Comparison of ENCODE assay signal across 8 cellular contexts in genomic region chr17:75271233-75271954, GRCh38. TPM values are rescaled to one million over a fixed set of nuclear protein-coding genes. Genes with fewer than 3 reads are reported as not detected.
DNase-seq lines count a peak whose midpoint lies in the region; ATAC-seq and TF ChIP-seq lines count a peak whose summit lies in the region.

No MANE protein-coding gene starts in this region.

- H2AFZ ChIP-seq in SU-DHL-6 (ENCODE audit: low read depth, low read length, severe bottlenecking) = peak overlapping the region; percentile 79

- H3K4me1 ChIP-seq in adipocyte (ENCODE audit: control insufficient read depth, insufficient read depth, low read length) (peaks cover 44% of the 10 kb centered on the region), right cardiac atrium (ENCODE audit: control insufficient read depth, insufficient read depth, low read length) (peaks cover 6% of the 10 kb centered on the region), rectal smooth muscle tissue (ENCODE audit: control insufficient read depth, insufficient read depth, low read length) (peaks cover 10% of the 10 kb centered on the region), vagina (peaks cover 23% of the 10 kb centered on the region)

- H3K36me3 ChIP-seq in SU-DHL-6 (ENCODE audit: low read length) = 0 out of 2 replicates have a peak, but pooled peaks cover 2% of the 10 kb centered on the region
- peaks cover 6% of the 10 kb centered on the region for H3K36me3 ChIP-seq in adipocyte (ENCODE audit: control insufficient read depth, insufficient read depth, low read length, severe bottlenecking)
- peaks cover 10% of the 10 kb centered on the region for H3K36me3 ChIP-seq in rectal smooth muscle tissue (ENCODE audit: control insufficient read depth, insufficient read depth, low read length)
- H3K36me3 ChIP-seq in vagina = peaks cover 0 to 2% of the 10 kb centered on the region in 2 donors

- ATAC-seq in GM21786 (IDR thresholded peaks at IDR 0.05; ENCODE audit: unreplicated experiment) = peak; percentile 64
- peak; percentile 72 to 85 for ATAC-seq in right cardiac atrium

- no peaks in the 10 kb centered on the region for H3K27me3 ChIP-seq in SU-DHL-6 (ENCODE audit: low read length)
- no peaks in the 10 kb centered on the region for H3K27me3 ChIP-seq in adipocyte (replicated peaks; ENCODE audit: control insufficient read depth, insufficient read depth, low read length)
- H3K27me3 ChIP-seq in right cardiac atrium (ENCODE audit: control insufficient read depth, insufficient read depth) = no peaks in the 10 kb centered on the region
- H3K27me3 ChIP-seq in rectal smooth muscle tissue (ENCODE audit: control insufficient read depth, insufficient read depth, low read length) = no peaks in the 10 kb centered on the region
- H3K27me3 ChIP-seq in vagina = no peaks in the 10 kb centered on the region

- peak overlapping the region; percentile 94 for H3K4me3 ChIP-seq in SU-DHL-6 (ENCODE audit: insufficient read depth, low read length, poor library complexity, severe bottlenecking)
- H3K4me3 ChIP-seq in adipocyte (ENCODE audit: low read length) = peak overlapping the region; percentile 86
- peak overlapping the region; percentile 83 for H3K4me3 ChIP-seq in right cardiac atrium (ENCODE audit: low read length)
- peak overlapping the region; percentile 90 for H3K4me3 ChIP-seq in rectal smooth muscle tissue (ENCODE audit: low read length)
- H3K4me3 ChIP-seq in vagina = peak overlapping the region; percentile 76 to 88

- no peaks in the 10 kb centered on the region for H3K9me2 ChIP-seq in SU-DHL-6 (replicated peaks; ENCODE audit: insufficient read depth, low read length)

- TF ChIP-seq POLR2A in vagina (IDR thresholded peaks at IDR 0.05) = no peak

- peak overlapping the region; percentile 54 for H3K4me2 ChIP-seq in SU-DHL-6 (ENCODE audit: low read depth, low read length, poor library complexity, severe bottlenecking)

- no peaks in the 10 kb centered on the region for H4K20me1 ChIP-seq in SU-DHL-6 (ENCODE audit: low read depth, low read length)

- H3K27ac ChIP-seq in SU-DHL-6 (ENCODE audit: low read depth, low read length) = peak overlapping the region; percentile 82
- H3K27ac ChIP-seq in right cardiac atrium (ENCODE audit: low read length) = peak overlapping the region; percentile 37
- H3K27ac ChIP-seq in rectal smooth muscle tissue (ENCODE audit: low read depth, low read length) = peak overlapping the region; percentile 68
- peak overlapping the region; percentile 78 for H3K27ac ChIP-seq in vagina

- peak overlapping the region; percentile 100 for H3K9ac ChIP-seq in SU-DHL-6 (ENCODE audit: low read length)
- peak overlapping the region; percentile 89 for H3K9ac ChIP-seq in adipocyte (ENCODE audit: low read length)
- H3K9ac ChIP-seq in rectal smooth muscle tissue (ENCODE audit: low read length) = peak overlapping the region; percentile 53

- DNase-seq in GDM1 (lab: John Stamatoyannopoulos, UW) (peak; percentile 73), Kasumi-1 (lab: John Stamatoyannopoulos, UW) (peak; percentile 85 to 86), adipocyte (ENCODE audit: low read depth) (peak; percentile 94), right cardiac atrium (peak; percentile 83 to 94 (median 93)), vagina (ENCODE audit: extremely low spot score in 2 of 2) (no peak)

- H3K9me3 ChIP-seq in SU-DHL-6 (ENCODE audit: insufficient read depth, low read length) = no peaks in the 10 kb centered on the region
- H3K9me3 ChIP-seq in adipocyte (ENCODE audit: control insufficient read depth, low read length) = no peaks in the 10 kb centered on the region
- H3K9me3 ChIP-seq in right cardiac atrium (ENCODE audit: control insufficient read depth, low read length) = no peaks in the 10 kb centered on the region
- no peaks in the 10 kb centered on the region for H3K9me3 ChIP-seq in vagina

- peaks cover 15% of the 10 kb centered on the region for H3K79me2 ChIP-seq in SU-DHL-6 (ENCODE audit: insufficient read depth, low read length)

- peak; percentile 42 for TF ChIP-seq CTCF in SU-DHL-6 (IDR thresholded peaks at IDR 0.05; ENCODE audit: insufficient read depth, low read length, poor library complexity, severe bottlenecking)
- TF ChIP-seq CTCF in vagina (IDR thresholded peaks at IDR 0.05) = peak; percentile 39 to 68 (median 55)

- peaks cover 33% of the 10 kb centered on the region for H3F3A ChIP-seq in SU-DHL-6 (ENCODE audit: insufficient read depth)

- under 1% methylated on average over 74 of the region's 74 CpGs for WGBS in right cardiac atrium

- intact Hi-C loops in right cardiac atrium (cut with DNase I) = no loop called here
- intact Hi-C loops in vagina (cut with DNase I) = no loop called here

RNA-seq across cellular contexts. Expression of gene MIF4GD, which starts 0.4 kb away (rescaled TPM):
- total RNA-seq in right cardiac atrium (10 to 100 TPM; 15.1 to 20.5 (median 17.8) TPM), vagina (26.3 TPM)
- 14.6 TPM for polyA plus RNA-seq in right cardiac atrium

RNA-seq across cellular contexts. Expression of gene MRPS7, which starts 9.7 kb away (rescaled TPM):
- 100 to 1,000 TPM in 1 of 4 donors, 10 to 100 TPM in 3; 91.5 to 110 (median 99.6) TPM for total RNA-seq in right cardiac atrium
- polyA plus RNA-seq in right cardiac atrium = 113 TPM
- total RNA-seq in vagina = 40.3 TPM

RNA-seq across cellular contexts. Expression of gene GGA3, which starts 10.0 kb away (rescaled TPM):
- total RNA-seq in right cardiac atrium (10 to 100 TPM; 22.9 to 34.8 (median 26.9) TPM), vagina (36.8 TPM)
- 15.7 TPM for polyA plus RNA-seq in right cardiac atrium

RNA-seq across cellular contexts. Expression of gene SLC25A19, which starts 17.8 kb away (rescaled TPM):
- total RNA-seq in right cardiac atrium (10 to 100 TPM in 2 of 4 donors, 1 to 10 TPM in 2; 8.4 to 23.5 (median 14.8) TPM), vagina (16.7 TPM)
- 14.2 TPM for polyA plus RNA-seq in right cardiac atrium

Comparison
In these comparisons a context has a peak if more than half of its experiments do, and no peak if none do; other contexts are left out.
1. DNase-seq: peak in GDM1 (single experiment), Kasumi-1 (2 of 2), adipocyte (single experiment) and right cardiac atrium (3 of 3); none in vagina (0 of 2).
2. Peak in every context shown above with its lines, with median percentiles within 50 percentile points of each other: H3K27ac ChIP-seq, H3K4me3 ChIP-seq and H3K9ac ChIP-seq.